28 cellular contexts compared by ENCODE assay signal in the genomic region with DNA sequence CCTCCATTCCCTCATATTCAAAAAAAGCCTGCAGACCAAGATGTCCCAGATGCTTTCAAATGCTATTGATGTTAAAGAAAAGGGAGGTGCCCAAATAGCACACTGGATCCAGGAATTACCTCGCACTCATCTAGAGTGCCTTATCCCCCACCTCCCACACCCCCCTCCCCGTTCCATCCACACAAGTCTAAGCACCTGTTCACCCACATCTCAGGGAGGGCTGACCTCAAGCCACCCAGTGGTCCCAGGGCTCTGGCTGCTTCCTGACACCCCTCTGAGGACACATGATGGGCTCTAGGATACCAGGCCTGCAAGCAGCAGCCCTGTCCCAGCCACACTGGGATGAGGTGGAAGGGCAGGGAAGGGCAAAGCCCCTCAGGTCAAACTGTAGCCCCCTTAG. TPM values are rescaled to one million over a fixed set of nuclear protein-coding genes. Genes with fewer than 3 reads are reported as not detected.
A peak's percentile ranks its signal among the peaks of the same experiment; 100 is the strongest.
DNase-seq lines count a peak whose midpoint lies in the region; ATAC-seq and TF ChIP-seq lines count a peak whose summit lies in the region.
"Had no signal": no experiment of that assay in that cellular context is flagged by ENCODE, and none has a peak within 500 bp of the region (broad histone marks: within the 10 kb centered on the region; RNA-seq: fewer than 3 reads in every experiment).

No MANE protein-coding gene starts in this region.

- H3K27ac ChIP-seq in cardiac muscle cell (peak overlapping the region; percentile 75), gastroesophageal sphincter (peak overlapping the region in 3 of 4 donors; percentile 40 to 98 (median 54)), neuronal stem cell (replicated peaks; ENCODE audit: low read length) (no peak overlapping the region), right lobe of liver (no peak overlapping the region)
- H3K27ac ChIP-seq: 22Rv1, C4-2B, GM23248, HL-60, SJSA1 had no signal

- no peak overlapping the region for H3K14ac ChIP-seq in neuronal stem cell (ENCODE audit: low read length)

- DNase-seq in cardiac muscle cell (ENCODE audit: low read depth in 1 of 2, low spot score in 1 of 2), result no peak
- no peak for DNase-seq in Right ventricle myocardium inferior (ENCODE audit: missing footprints)
- DNase-seq in neuronal stem cell (ENCODE audit: low spot score), result no peak
- no peak for DNase-seq in NCI-H1092 treated with DMSO at 0.1 percent for 48 hours (lab: John Stamatoyannopoulos, UW)
- DNase-seq in right lobe of liver, result no peak
- no peak for DNase-seq in NCI-H2029 (lab: John Stamatoyannopoulos, UW)
- DNase-seq in AG08395 (ENCODE audit: low spot score), result no peak
- DNase-seq: ACHN; Calu3; CD8-positive, alpha-beta memory T cell; DMS153; GM23248; MG63; NCI-H1048; NCI-H1436; NCI-H1930; NCI-H524 treated with DMSO at 0.1 percent for 48 hours; NCI-H82 had no signal

- H4K8ac ChIP-seq in neuronal stem cell (ENCODE audit: low read depth, low read length), result no peak overlapping the region

- 17 to 29% methylated on average over 1 of the region's 2 CpGs for WGBS in gastroesophageal sphincter (ENCODE audit: low coverage in 1 of 2), 2 donors
- WGBS in neuronal stem cell (ENCODE audit: extremely low coverage in 2 of 2, insufficient read length in 2 of 2, insufficient replicate concordance in 1 of 2), 2 donors, result no CpG with 5 or more reads among the region's 2 CpGs
- 80% methylated on average over 1 of the region's 2 CpGs for WGBS in right lobe of liver (ENCODE audit: insufficient coverage, low coverage, low lambda C conversion rate, missing lambda C conversion rate)

- H2AK5ac ChIP-seq in neuronal stem cell (ENCODE audit: low read depth, low read length), result no peak overlapping the region

- TF ChIP-seq CTCF in cardiac muscle cell (IDR thresholded peaks at IDR 0.05; ENCODE audit: low read depth, low read length) (no peak), gastroesophageal sphincter (IDR thresholded peaks at IDR 0.05) (no peak), right lobe of liver (IDR thresholded peaks at IDR 0.05) (no peak)

- H3K18ac ChIP-seq in neuronal stem cell (ENCODE audit: low read length), result peak overlapping the region; percentile 15

- H2BK15ac ChIP-seq in neuronal stem cell (ENCODE audit: low read length), result no peak overlapping the region

- no peak overlapping the region for H3K4me3 ChIP-seq in cardiac muscle cell
- no peak overlapping the region for H3K4me3 ChIP-seq in gastroesophageal sphincter
- H3K4me3 ChIP-seq in neuronal stem cell (ENCODE audit: low read length in 2 of 2), result no peak overlapping the region
- H3K4me3 ChIP-seq in right lobe of liver, result no peak overlapping the region
- H3K4me3 ChIP-seq: GM23248, K562, MG63, SJSA1 had no signal

- H3K9me3 ChIP-seq in cardiac muscle cell (ENCODE audit: low read depth), result no peaks in the 10 kb centered on the region
- H3K9me3 ChIP-seq in gastroesophageal sphincter, result no peaks in the 10 kb centered on the region
- no peaks in the 10 kb centered on the region for H3K9me3 ChIP-seq in neuronal stem cell (replicated peaks in 1 of 2; ENCODE audit: control insufficient read depth in 2 of 2, insufficient read depth in 1 of 2, low read depth in 1 of 2, low read length in 2 of 2)
- no peaks in the 10 kb centered on the region for H3K9me3 ChIP-seq in right lobe of liver
- H3K9me3 ChIP-seq: MG63 had no signal

- no peak overlapping the region for H3K23ac ChIP-seq in neuronal stem cell (ENCODE audit: low read depth, low read length, poor library complexity)

- H4K91ac ChIP-seq in neuronal stem cell (ENCODE audit: low read depth, low read length, poor library complexity), result no peak overlapping the region

- intact Hi-C loops in Right ventricle myocardium inferior (cut with DNase I), result loop anchor here (5.0 kb wide), 1 partner anchor 37 kb away; no protein-coding TSS in a partner anchor
- intact Hi-C loops in right lobe of liver (cut with DNase I), result no loop called here

- peak overlapping the region; percentile 7 for H3K9ac ChIP-seq in neuronal stem cell (ENCODE audit: low read depth, low read length, poor library complexity)
- H3K9ac ChIP-seq: GM23248 had no signal

- no peak overlapping the region for H3K4ac ChIP-seq in neuronal stem cell (ENCODE audit: low read length)

- H3K27me3 ChIP-seq in cardiac muscle cell (no peaks in the 10 kb centered on the region), gastroesophageal sphincter (no peaks in the 10 kb centered on the region), neuronal stem cell (ENCODE audit: control insufficient read depth in 3 of 3, insufficient read depth in 3 of 3, low read depth in 1 of 3, low read length in 3 of 3) (peaks cover 0 to 15% (median 0%) of the 10 kb centered on the region in 3 experiments), right lobe of liver (no peaks in the 10 kb centered on the region)
- H3K27me3 ChIP-seq: MG63 had no signal

- no peaks in the 10 kb centered on the region for H3K36me3 ChIP-seq in cardiac muscle cell
- no peaks in the 10 kb centered on the region for H3K36me3 ChIP-seq in gastroesophageal sphincter
- H3K36me3 ChIP-seq in neuronal stem cell (replicated peaks in 1 of 2; ENCODE audit: control insufficient read depth in 2 of 2, insufficient read depth in 2 of 2, low read length in 2 of 2), result no peaks in the 10 kb centered on the region
- H3K36me3 ChIP-seq in right lobe of liver, result no peaks in the 10 kb centered on the region
- H3K36me3 ChIP-seq: MG63, SJSA1 had no signal

- H2BK120ac ChIP-seq in neuronal stem cell (ENCODE audit: low read depth, low read length), result no peak overlapping the region

- H2BK12ac ChIP-seq in neuronal stem cell (ENCODE audit: low read length), result no peak overlapping the region

- no peak for TF ChIP-seq EP300 in gastroesophageal sphincter (IDR thresholded peaks at IDR 0.05)

- H3K79me1 ChIP-seq in neuronal stem cell (ENCODE audit: low read depth, low read length), result no peaks in the 10 kb centered on the region

- ATAC-seq in Right ventricle myocardium inferior (no peak), gastroesophageal sphincter (no peak), right lobe of liver (no peak)
- ATAC-seq: HepG2, K562, Panc1 had no signal

- H3K4me1 ChIP-seq in cardiac muscle cell (ENCODE audit: low read depth) (peaks cover 23% of the 10 kb centered on the region), gastroesophageal sphincter (peaks cover 0 to 79% (median 4%) of the 10 kb centered on the region in 3 donors), neuronal stem cell (ENCODE audit: control insufficient read depth in 2 of 2, insufficient read depth in 1 of 2, low read depth in 1 of 2, low read length in 2 of 2) (peaks cover 2 to 5% of the 10 kb centered on the region in 2 donors), right lobe of liver (no peaks in the 10 kb centered on the region)

- H2AFZ ChIP-seq in neuronal stem cell (ENCODE audit: low read length), result no peak overlapping the region
- H2AFZ ChIP-seq: GM23248 had no signal

- no peak overlapping the region for H2BK5ac ChIP-seq in neuronal stem cell (ENCODE audit: low read length)

- TF ChIP-seq POLR2A in gastroesophageal sphincter (IDR thresholded peaks at IDR 0.05), result no peak
- TF ChIP-seq POLR2A in right lobe of liver (IDR thresholded peaks at IDR 0.05), result no peak

- no peak overlapping the region for H3K4me2 ChIP-seq in neuronal stem cell (ENCODE audit: insufficient read depth, low read length, poor library complexity, severe bottlenecking)

RNA-seq across cellular contexts. Expression of a gene that starts 4.8 kb away (rescaled TPM):
- total RNA-seq in cardiac muscle cell (18.4 and 35.4 TPM in 2 replicates), Right ventricle myocardium inferior (255 TPM), gastroesophageal sphincter (10 to 100 TPM; 14.6 to 47.8 (median 33.9) TPM), right lobe of liver (10 to 100 TPM in 1 of 6 experiments, 1 to 10 TPM in 5; 2.5 to 13.6 (median 6.1) TPM)
- polyA plus RNA-seq in cardiac muscle cell, result 213 and 223 TPM in 2 replicates
- polyA plus RNA-seq in neuronal stem cell (2013, experiment 1 of 2), result 33.3 TPM
- 32.1 TPM for polyA plus RNA-seq in neuronal stem cell (2013, experiment 2 of 2)
- total RNA-seq: CD8-positive, alpha-beta memory T cell; GM23248; HepG2; HT-29; LHCN-M2 had no signal
- polyA plus RNA-seq: CD8-positive, alpha-beta memory T cell had no signal

RNA-seq across cellular contexts. Expression of a gene that starts 54.8 kb away (rescaled TPM):
- total RNA-seq in cardiac muscle cell, result 3.5 and 70.9 TPM in 2 replicates
- polyA plus RNA-seq in cardiac muscle cell, result 7.4 and 49.0 TPM in 2 replicates
- total RNA-seq in Right ventricle myocardium inferior, result 0.73 TPM
- 1 to 10 TPM; 1.6 to 3.4 (median 2.3) TPM for total RNA-seq in gastroesophageal sphincter
- 38.9 TPM for polyA plus RNA-seq in neuronal stem cell (2013, experiment 1 of 2)
- polyA plus RNA-seq in neuronal stem cell (2013, experiment 2 of 2), result 36.9 TPM
- under 1 TPM; 0.11 to 1.00 (median 0.36) TPM for total RNA-seq in right lobe of liver

Comparison
In these comparisons a context has a peak if more than half of its experiments do, and no peak if none do; other contexts are left out.
1. H3K27ac ChIP-seq: peak in cardiac muscle cell (single experiment) and gastroesophageal sphincter (3 of 4); none in neuronal stem cell (single experiment) and right lobe of liver (0 of 3).